ENCODE assay signal across 9 cellular contexts in the genomic region with DNA sequence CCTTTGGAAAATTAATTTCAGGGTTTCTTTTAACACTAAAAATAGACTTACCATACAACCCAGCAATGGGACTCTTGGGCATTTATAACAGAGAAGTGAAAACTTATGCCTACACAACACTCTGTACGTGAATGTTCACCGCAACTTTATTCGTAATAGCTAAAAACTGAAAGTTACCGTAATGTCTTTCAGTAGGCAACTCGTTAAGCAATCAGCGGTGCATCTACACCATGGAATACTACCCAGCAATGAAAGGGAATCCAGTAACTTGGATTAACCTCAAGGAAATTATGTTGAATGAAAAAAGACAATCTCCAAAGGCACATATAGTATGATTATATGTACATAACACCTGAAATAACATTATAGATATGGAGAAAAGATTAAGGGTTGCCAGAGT. TPM values are rescaled to one million over a fixed set of nuclear protein-coding genes. Genes with fewer than 3 reads are reported as not detected.
"Had no signal": no experiment of that assay in that cellular context is flagged by ENCODE, and none has a peak within 500 bp of the region (broad histone marks: within the 10 kb centered on the region; RNA-seq: fewer than 3 reads in every experiment).

No MANE protein-coding gene starts in this region.

- H2AFZ ChIP-seq: GM23248 had no signal

- H3K9ac ChIP-seq: GM23248 had no signal

- H3K4me3 ChIP-seq: GM23248 had no signal

- H3K27ac ChIP-seq: GM23248 had no signal

- DNase-seq: GM23248, GOT3, H9, HCEC 1CT, IMR-90, KBM-7 had no signal

- FAIRE-seq: H54, HTR-8/SVneo had no signal

RNA-seq across cellular contexts. Expression of gene CCDC3, which starts 16.2 kb away (rescaled TPM):
- total RNA-seq: GM23248, HT-29 had no signal
- polyA plus RNA-seq: GM23248 had no signal
